8 cellular contexts compared by ENCODE assay signal in genomic region chr1:221478050-221478949, GRCh38.
A peak's percentile ranks its signal among the peaks of the same experiment; 100 is the strongest.
DNase-seq lines count a peak whose midpoint lies in the region; ATAC-seq and TF ChIP-seq lines count a peak whose summit lies in the region.

No MANE protein-coding gene starts in this region.

- 20 to 25% methylated on average over 8 of the region's 8 CpGs for WGBS in esophagus squamous epithelium, 2 donors

- peak; percentile 86 for ATAC-seq in GM19023 (IDR thresholded peaks at IDR 0.05; ENCODE audit: unreplicated experiment)
- ATAC-seq in HG03175 (IDR thresholded peaks at IDR 0.05; ENCODE audit: unreplicated experiment) = peak; percentile 86

- H3K27me3 ChIP-seq in NT2/D1 (ENCODE audit: insufficient read depth, insufficient read length) (no peaks in the 10 kb centered on the region), esophagus squamous epithelium (no peaks in the 10 kb centered on the region)

- intact Hi-C loops in esophagus squamous epithelium (cut with DNase I) = no loop called here

- H3K36me3 ChIP-seq in NT2/D1 (ENCODE audit: insufficient read depth, insufficient read length, low read length) (no peaks in the 10 kb centered on the region), esophagus squamous epithelium (no peaks in the 10 kb centered on the region)

- H3K27ac ChIP-seq in esophagus squamous epithelium (no peak overlapping the region), substantia nigra (ENCODE audit: low read depth, low read length, poor library complexity, severe bottlenecking) (no peak overlapping the region)

- H3K4me1 Mint-ChIP-seq in neural crest cell = no peaks in the 10 kb centered on the region

- H3K4me3 ChIP-seq in NT2/D1 (ENCODE audit: insufficient read length, low read depth) = no peak overlapping the region
- no peak overlapping the region for H3K4me3 ChIP-seq in esophagus squamous epithelium

- peak in 8 of 14 donors; percentile 3 to 26 (median 12) for DNase-seq in C1 segment of cervical spinal cord (lab: John Stamatoyannopoulos, UW)
- peak; percentile 49 for DNase-seq in NT2/D1 (ENCODE audit: low read depth, low spot score)
- peak; percentile 48 for DNase-seq in activated CD8-positive, alpha-beta memory T cell treated with anti-CD3 and anti-CD28 coated beads, Interleukin-2, amount 50 U/mL, for 4 hours
- no peak for DNase-seq in esophagus squamous epithelium (lab: John Stamatoyannopoulos, UW)
- DNase-seq in neural crest cell (ENCODE audit: low read depth, low spot score) = peak; percentile 7
- peak in 40 of 49 donors; percentile 1 to 65 (median 32) for DNase-seq in substantia nigra (lab: John Stamatoyannopoulos, UW)

- no peaks in the 10 kb centered on the region for H3K36me3 Mint-ChIP-seq in neural crest cell (ENCODE audit: low read depth)

- no peaks in the 10 kb centered on the region for H3K4me1 ChIP-seq in NT2/D1 (ENCODE audit: insufficient read depth, insufficient read length)
- peaks cover 0 to 3% (median 0%) of the 10 kb centered on the region in 3 donors for H3K4me1 ChIP-seq in esophagus squamous epithelium

- no peak overlapping the region for H3K27ac Mint-ChIP-seq in neural crest cell (ENCODE audit: unreplicated experiment)

- H3K27me3 Mint-ChIP-seq in neural crest cell (ENCODE audit: low read depth) = peaks cover 25% of the 10 kb centered on the region

- no peak for TF ChIP-seq POLR2A in esophagus squamous epithelium (IDR thresholded peaks at IDR 0.05)

- no peak overlapping the region for H3K9ac ChIP-seq in NT2/D1 (ENCODE audit: insufficient read length, low read depth)

- H3K4me3 Mint-ChIP-seq in neural crest cell = no peak overlapping the region

- TF ChIP-seq CTCF in esophagus squamous epithelium (IDR thresholded peaks at IDR 0.05) (peak; percentile 40 to 65 (median 51)), neural crest cell (conservative IDR thresholded peaks at IDR 0.05) (peak; percentile 67)

- no peaks in the 10 kb centered on the region for H3K9me3 Mint-ChIP-seq in neural crest cell

- H3K9me3 ChIP-seq in NT2/D1 (ENCODE audit: insufficient read depth, low read length) (no peaks in the 10 kb centered on the region), esophagus squamous epithelium (no peaks in the 10 kb centered on the region)
